7 cellular contexts compared by ENCODE assay signal in the genomic region with DNA sequence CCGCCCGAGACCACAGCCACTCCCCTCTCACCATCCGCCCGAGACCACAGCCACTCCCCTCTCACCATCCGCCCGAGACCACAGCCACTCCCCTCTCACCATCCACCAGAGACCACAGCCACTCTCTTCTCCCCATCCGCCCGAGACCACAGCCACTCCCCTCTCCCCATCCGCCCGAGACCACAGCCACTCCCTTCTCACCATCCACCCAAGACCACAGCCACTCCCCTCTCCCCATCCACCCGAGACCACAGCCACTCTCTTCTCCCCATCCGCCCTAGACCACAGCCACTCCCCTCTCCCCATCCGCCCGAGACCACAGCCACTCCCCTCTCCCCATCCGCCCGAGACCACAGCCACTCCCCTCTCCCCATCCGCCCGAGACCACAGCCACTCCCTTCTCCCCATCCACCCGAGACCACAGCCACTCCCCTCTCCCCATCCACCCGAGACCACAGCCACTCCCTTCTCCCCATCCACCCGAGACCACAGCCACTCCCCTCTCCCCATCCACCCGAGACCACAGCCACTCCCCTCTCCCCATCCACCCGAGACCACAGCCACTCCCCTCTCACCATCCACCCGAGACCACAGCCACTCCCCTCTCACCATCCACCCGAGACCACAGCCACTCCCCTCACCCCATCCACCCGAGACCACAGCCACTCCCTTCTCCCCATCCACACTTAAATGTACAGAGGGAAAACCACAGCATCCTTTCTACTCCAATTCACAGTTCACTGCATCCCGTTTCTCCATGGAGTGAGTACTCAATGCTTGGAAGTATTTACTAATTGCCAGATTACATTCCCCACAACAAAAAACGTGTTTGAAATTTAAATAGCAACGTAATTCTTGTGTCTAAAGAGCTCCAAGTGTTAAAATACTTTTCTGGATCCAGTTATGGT.
DNase-seq lines count a peak whose midpoint lies in the region; ATAC-seq and TF ChIP-seq lines count a peak whose summit lies in the region.
"Not testable (repeated sequence)": the region's sequence is repeated elsewhere in the genome, so short reads cannot be mapped to it uniquely, and the experiment has no call there.

No MANE protein-coding gene starts in this region.

- H4K20me1 ChIP-seq in DND-41 (ENCODE audit: insufficient read depth, low read length), result not testable (repeated sequence)

- H2AFZ ChIP-seq in DND-41 (ENCODE audit: low read depth, low read length), result not testable (repeated sequence)

- H3K4me1 ChIP-seq in DND-41 (ENCODE audit: insufficient read depth, low read length), result not testable (repeated sequence)
- peaks cover 16% of the 10 kb centered on the region for H3K4me1 ChIP-seq in RWPE2 (ENCODE audit: insufficient read depth, poor library complexity, severe bottlenecking)

- CTCF ChIA-PET in activated CD4-positive, alpha-beta T cell treated with anti-CD3 and anti-CD28 coated beads for 36 hours (lab: Charles Lee), result not testable (repeated sequence)

- intact Hi-C loops in activated CD4-positive, alpha-beta T cell treated with anti-CD3 and anti-CD28 coated beads for 36 hours (cut with DNase I, micrococcal nuclease), result not testable (repeated sequence)

- peaks cover 14% of the 10 kb centered on the region for H3K9me3 ChIP-seq in DND-41 (ENCODE audit: insufficient read depth, low read length, severe bottlenecking)
- H3K9me3 ChIP-seq in RWPE2 (ENCODE audit: severe bottlenecking), result not testable (repeated sequence)

- H3K27me3 Mint-ChIP-seq in activated CD4-positive, alpha-beta T cell treated with anti-CD3 and anti-CD28 coated beads for 36 hours; central memory CD8-positive, alpha-beta T cell; natural killer cell treated with Interleukin-12 subunit alpha and Interleukin-12 subunit beta and Interleukin-15 and Interleukin-18, amount 100 ng/mL, for 72 hours: not testable (repeated sequence)

- not testable (repeated sequence) for H3K27me3 ChIP-seq in DND-41 (ENCODE audit: insufficient read depth, low read length, poor library complexity); RWPE2 (ENCODE audit: insufficient read depth, poor library complexity, severe bottlenecking)

- H3K36me3 Mint-ChIP-seq in activated CD4-positive, alpha-beta T cell treated with anti-CD3 and anti-CD28 coated beads for 36 hours (ENCODE audit: low read depth); natural killer cell treated with Interleukin-12 subunit alpha and Interleukin-12 subunit beta and Interleukin-15 and Interleukin-18, amount 100 ng/mL, for 72 hours: not testable (repeated sequence)
- H3K36me3 Mint-ChIP-seq in central memory CD8-positive, alpha-beta T cell (ENCODE audit: insufficient read depth), result peaks cover 36% of the 10 kb centered on the region

- TF ChIP-seq CTCF in DND-41 (IDR thresholded peaks at IDR 0.05; ENCODE audit: borderline replicate concordance, extremely low read depth, low read length, poor library complexity, severe bottlenecking); RWPE2 (IDR thresholded peaks at IDR 0.05; ENCODE audit: poor library complexity, severe bottlenecking): not testable (repeated sequence)

- not testable (repeated sequence) for H3K9me3 Mint-ChIP-seq in activated CD4-positive, alpha-beta T cell treated with anti-CD3 and anti-CD28 coated beads for 36 hours (ENCODE audit: low read depth); natural killer cell treated with Interleukin-12 subunit alpha and Interleukin-12 subunit beta and Interleukin-15 and Interleukin-18, amount 100 ng/mL, for 72 hours
- peaks cover 10% of the 10 kb centered on the region for H3K9me3 Mint-ChIP-seq in central memory CD8-positive, alpha-beta T cell

- H3K79me2 ChIP-seq in DND-41 (ENCODE audit: insufficient read depth, low read length), result not testable (repeated sequence)

- ATAC-seq in DND-41 (ENCODE audit: insufficient read depth, low read depth); activated CD4-positive, alpha-beta T cell treated with anti-CD3 and anti-CD28 coated beads for 36 hours; central memory CD8-positive, alpha-beta T cell (replicated peaks; ENCODE audit: extremely low read depth, poor library complexity, severe bottlenecking); natural killer cell treated with Interleukin-12 subunit alpha and Interleukin-12 subunit beta and Interleukin-15 and Interleukin-18, amount 100 ng/mL, for 72 hours: not testable (repeated sequence)
- ATAC-seq in RWPE2 (ENCODE audit: low read depth), result 0 out of 3 replicates have a peak, but pooled peaks have one; percentile 7

- H3K36me3 ChIP-seq in DND-41 (ENCODE audit: insufficient read depth, low read length); RWPE2 (ENCODE audit: low read depth): not testable (repeated sequence)

- H3K9ac ChIP-seq in DND-41 (ENCODE audit: low read depth, low read length), result not testable (repeated sequence)

- H3K4me1 Mint-ChIP-seq in activated CD4-positive, alpha-beta T cell treated with anti-CD3 and anti-CD28 coated beads for 36 hours, result not testable (repeated sequence)
- H3K4me1 Mint-ChIP-seq in central memory CD8-positive, alpha-beta T cell, result peaks cover 25% of the 10 kb centered on the region
- H3K4me1 Mint-ChIP-seq in natural killer cell treated with Interleukin-12 subunit alpha and Interleukin-12 subunit beta and Interleukin-15 and Interleukin-18, amount 100 ng/mL, for 72 hours (ENCODE audit: low read depth in 2 of 2), result peaks cover 33 to 38% of the 10 kb centered on the region in 2 donors

- POLR2A ChIA-PET in activated CD4-positive, alpha-beta T cell treated with anti-CD3 and anti-CD28 coated beads for 36 hours (lab: Charles Lee), result not testable (repeated sequence)

- H3K4me3 Mint-ChIP-seq in activated CD4-positive, alpha-beta T cell treated with anti-CD3 and anti-CD28 coated beads for 36 hours, result peak overlapping the region; percentile 46
- H3K4me3 Mint-ChIP-seq in central memory CD8-positive, alpha-beta T cell, result peak overlapping the region; percentile 63
- peak overlapping the region; percentile 59 for H3K4me3 Mint-ChIP-seq in natural killer cell treated with Interleukin-12 subunit alpha and Interleukin-12 subunit beta and Interleukin-15 and Interleukin-18, amount 100 ng/mL, for 72 hours

- H3K4me2 ChIP-seq in DND-41 (ENCODE audit: insufficient read depth, low read length), result not testable (repeated sequence)

- DNase-seq in DND-41 (peak; percentile 41), activated T-helper 1 cell treated with Interleukin-2 at 50 U/mL for 16 hours (ENCODE audit: low read depth) (peak; percentile 36)
- peak; percentile 80 for DNase-seq in Jurkat, Clone E6-1 (ENCODE audit: low read depth, low spot score)
- not testable (repeated sequence) for DNase-seq in RWPE2 (ENCODE audit: low spot score); natural killer cell treated with Interleukin-12 subunit alpha and Interleukin-12 subunit beta and Interleukin-15 and Interleukin-18, amount 100 ng/mL, for 72 hours (ENCODE audit: low spot score)
- peak; percentile 50 for DNase-seq in activated CD4-positive, alpha-beta T cell treated with anti-CD3 and anti-CD28 coated beads for 36 hours
- peak; percentile 46 to 77 for DNase-seq in central memory CD8-positive, alpha-beta T cell (ENCODE audit: low spot score in 2 of 2)

- H3K27ac ChIP-seq in DND-41 (ENCODE audit: low read length), result not testable (repeated sequence)
- peak overlapping the region; percentile 69 for H3K27ac ChIP-seq in RWPE2 (ENCODE audit: poor library complexity, severe bottlenecking)

- H3K4me3 ChIP-seq in DND-41 (ENCODE audit: low read depth in 1 of 2, low read length in 2 of 2); Jurkat, Clone E6-1 (ENCODE audit: low read length); RWPE2 (ENCODE audit: severe bottlenecking): not testable (repeated sequence)

- H3K27ac Mint-ChIP-seq in activated CD4-positive, alpha-beta T cell treated with anti-CD3 and anti-CD28 coated beads for 36 hours, result not testable (repeated sequence)
- H3K27ac Mint-ChIP-seq in central memory CD8-positive, alpha-beta T cell (ENCODE audit: low read depth), result peak overlapping the region; percentile 94
- H3K27ac Mint-ChIP-seq in natural killer cell treated with Interleukin-12 subunit alpha and Interleukin-12 subunit beta and Interleukin-15 and Interleukin-18, amount 100 ng/mL, for 72 hours, result peak overlapping the region; percentile 74 to 77
